10 cellular contexts compared by ENCODE assay signal in genomic region chr4:3879681-3880594, GRCh38.
DNase-seq lines count a peak whose midpoint lies in the region; ATAC-seq and TF ChIP-seq lines count a peak whose summit lies in the region.
"Had no signal": no experiment of that assay in that cellular context is flagged by ENCODE, and none has a peak within 500 bp of the region (broad histone marks: within the 10 kb centered on the region; RNA-seq: fewer than 3 reads in every experiment).

No MANE protein-coding gene starts in this region.

- no peaks in the 10 kb centered on the region for H3K36me3 ChIP-seq in GM23248 (ENCODE audit: low read depth)
- no peaks in the 10 kb centered on the region for H3K36me3 ChIP-seq in heart right ventricle
- H3K36me3 ChIP-seq: adrenal gland had no signal

- peaks cover 16% of the 10 kb centered on the region for H3K4me1 Mint-ChIP-seq in WTC11
- H3K4me1 Mint-ChIP-seq in stimulated activated effector memory CD8-positive, alpha-beta T cell treated with anti-CD3 and anti-CD28 coated beads, Interleukin-12 subunit alpha, Interleukin-12 subunit beta, amount 100 ng/mL, for 72 hours, result peaks cover 31% of the 10 kb centered on the region

- H3K36me3 Mint-ChIP-seq in WTC11, result peaks cover 10% of the 10 kb centered on the region
- H3K36me3 Mint-ChIP-seq in stimulated activated effector memory CD8-positive, alpha-beta T cell treated with anti-CD3 and anti-CD28 coated beads, Interleukin-12 subunit alpha, Interleukin-12 subunit beta, amount 100 ng/mL, for 72 hours, result no peaks in the 10 kb centered on the region

- peak overlapping the region; percentile 45 for H3K4me3 Mint-ChIP-seq in WTC11
- peak overlapping the region; percentile 62 for H3K4me3 Mint-ChIP-seq in stimulated activated effector memory CD8-positive, alpha-beta T cell treated with anti-CD3 and anti-CD28 coated beads, Interleukin-12 subunit alpha, Interleukin-12 subunit beta, amount 100 ng/mL, for 72 hours

- peaks cover 55% of the 10 kb centered on the region for H3K27me3 ChIP-seq in GM23248 (replicated peaks; ENCODE audit: insufficient read depth)
- peaks cover 5 to 84% (median 77%) of the 10 kb centered on the region in 7 donors for H3K27me3 ChIP-seq in heart right ventricle

- no peak overlapping the region for H2AFZ ChIP-seq in GM23248

- no peak overlapping the region for H3K27ac Mint-ChIP-seq in WTC11
- no peak overlapping the region for H3K27ac Mint-ChIP-seq in stimulated activated effector memory CD8-positive, alpha-beta T cell treated with anti-CD3 and anti-CD28 coated beads, Interleukin-12 subunit alpha, Interleukin-12 subunit beta, amount 100 ng/mL, for 72 hours

- CTCF ChIA-PET in WTC11 (lab: Charles Lee), result interaction anchor here (0.6 to 4.3 kb wide), 54 partner anchors 9 to 1897 kb away, joined by 3 to 115 read pairs (median 6); partner anchors contain the start of gene ADRA2C

- no peaks in the 10 kb centered on the region for H3K79me2 ChIP-seq in GM23248 (ENCODE audit: insufficient read depth)

- peaks cover 37% of the 10 kb centered on the region for H3K27me3 Mint-ChIP-seq in WTC11 (ENCODE audit: low read depth)

- H4K20me1 ChIP-seq in GM23248 (ENCODE audit: insufficient read depth), result no peaks in the 10 kb centered on the region

- no peak overlapping the region for H3K4me2 ChIP-seq in GM23248 (ENCODE audit: unreplicated experiment)

- no peaks in the 10 kb centered on the region for H3F3A ChIP-seq in GM23248 (ENCODE audit: insufficient read depth)

- intact Hi-C loops in heart right ventricle (cut with DNase I), result loop anchor here in 5 of 10 donors (5.0 to 10.0 kb wide), 6 partner anchors 108 to 775 kb away; partner anchors contain the start of gene ADRA2C (in 2 of the 5)

- ATAC-seq in WTC11 (peak; percentile 71), heart right ventricle (peak; percentile 28 to 74 (median 60)), GM19328 (IDR thresholded peaks at IDR 0.05; ENCODE audit: unreplicated experiment) (no peak)
- ATAC-seq in stimulated activated effector memory CD8-positive, alpha-beta T cell treated with anti-CD3 and anti-CD28 coated beads, Interleukin-12 subunit alpha, Interleukin-12 subunit beta, amount 100 ng/mL, for 72 hours, result peak; percentile 55

- in situ Hi-C loops in GM23248 (cut with MboI), result no loop called here

- no peak overlapping the region for H3K4me3 ChIP-seq in GM23248
- H3K4me3 ChIP-seq in heart right ventricle, result no peak overlapping the region
- H3K4me3 ChIP-seq: adrenal gland, skin epidermis had no signal

- POLR2A ChIA-PET in WTC11 (lab: Charles Lee), result interaction anchor here (0.7 to 2.1 kb wide), 3 partner anchors 17 to 851 kb away, joined by 3 to 6 read pairs (median 6); no protein-coding TSS in a partner anchor

- peaks cover 17% of the 10 kb centered on the region for H3K9me3 Mint-ChIP-seq in WTC11
- H3K9me3 Mint-ChIP-seq in stimulated activated effector memory CD8-positive, alpha-beta T cell treated with anti-CD3 and anti-CD28 coated beads, Interleukin-12 subunit alpha, Interleukin-12 subunit beta, amount 100 ng/mL, for 72 hours, result peaks cover 7% of the 10 kb centered on the region

- H3K9me2 ChIP-seq in GM23248 (ENCODE audit: insufficient read depth), result no peaks in the 10 kb centered on the region

- H3K9ac ChIP-seq in GM23248, result no peak overlapping the region

- WGBS in GM23248 (ENCODE audit: low coverage in 1 of 2, low lambda C conversion rate in 2 of 2, missing lambda C conversion rate in 2 of 2), 2 experiments, result 6% methylated on average over 40 to 41 of the region's 44 CpGs
- 5% methylated on average over 44 of the region's 44 CpGs for WGBS in heart right ventricle, 2 donors

- TF ChIP-seq CTCF in WTC11 (IDR thresholded peaks at IDR 0.05) (no peak), heart right ventricle (IDR thresholded peaks at IDR 0.05) (no peak)

- no peaks in the 10 kb centered on the region for H3K9me3 ChIP-seq in GM23248 (ENCODE audit: low read depth)
- H3K9me3 ChIP-seq in heart right ventricle, result peaks cover 0 to 11% (median 4%) of the 10 kb centered on the region in 11 donors
- H3K9me3 ChIP-seq: adrenal gland had no signal

- peak; percentile 49 for DNase-seq in GM23248
- DNase-seq in WTC11 (ENCODE audit: low spot score), result peak; percentile 45
- DNase-seq in heart right ventricle, result no peak
- DNase-seq in stimulated activated effector memory CD8-positive, alpha-beta T cell treated with anti-CD3 and anti-CD28 coated beads, Interleukin-12 subunit alpha, Interleukin-12 subunit beta, amount 100 ng/mL, for 72 hours (ENCODE audit: low spot score in 2 of 2), result no peak
- DNase-seq in NCI-H2081 treated with DMSO at 0.1 percent for 48 hours (lab: John Stamatoyannopoulos, UW), result no peak
- no peak for DNase-seq in DMS79 (lab: John Stamatoyannopoulos, UW)

- H3K4me1 ChIP-seq in GM23248 (ENCODE audit: insufficient read depth) (0 out of 2 replicates have a peak, but pooled peaks cover 7% of the 10 kb centered on the region), heart right ventricle (peaks cover 0 to 17% (median 10%) of the 10 kb centered on the region in 9 donors)
- H3K4me1 ChIP-seq: adrenal gland had no signal

- H3K27ac ChIP-seq in GM23248, result no peak overlapping the region
- peak overlapping the region in 1 of 10 donors; percentile 37 for H3K27ac ChIP-seq in heart right ventricle
- H3K27ac ChIP-seq: adrenal gland, RWPE1, skin epidermis had no signal

TF ChIP-seq in WTC11, 78 proteins besides CTCF, POLR2A, EP300 and RAD21:
- TF ChIP-seq TEAD4 (CRISPR knock-in tag; IDR thresholded peaks at IDR 0.05), result no peak
- TF ChIP-seq, protein P1, sequence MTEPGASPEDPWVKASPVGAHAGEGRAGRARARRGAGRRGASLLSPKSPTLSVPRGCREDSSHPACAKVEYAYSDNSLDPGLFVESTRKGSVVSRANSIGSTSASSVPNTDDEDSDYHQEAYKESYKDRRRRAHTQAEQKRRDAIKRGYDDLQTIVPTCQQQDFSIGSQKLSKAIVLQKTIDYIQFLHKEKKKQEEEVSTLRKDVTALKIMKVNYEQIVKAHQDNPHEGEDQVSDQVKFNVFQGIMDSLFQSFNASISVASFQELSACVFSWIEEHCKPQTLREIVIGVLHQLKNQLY (CRISPR knock-in tag; IDR thresholded peaks at IDR 0.05), result no peak
- no peak for TF ChIP-seq ZNF121 (CRISPR knock-in tag; IDR thresholded peaks at IDR 0.05)
- TF ChIP-seq NR1H2 (CRISPR knock-in tag; IDR thresholded peaks at IDR 0.05), result no peak
- no peak for TF ChIP-seq SOX15 (CRISPR knock-in tag; IDR thresholded peaks at IDR 0.05)
- TF ChIP-seq ZNF512 (CRISPR knock-in tag; IDR thresholded peaks at IDR 0.05; ENCODE audit: borderline replicate concordance), result no peak
- no peak for TF ChIP-seq JUN (CRISPR knock-in tag; IDR thresholded peaks at IDR 0.05)
- no peak for TF ChIP-seq MYBL2 (CRISPR knock-in tag; IDR thresholded peaks at IDR 0.05)
- TF ChIP-seq ATF1 (CRISPR knock-in tag; IDR thresholded peaks at IDR 0.05), result no peak
TF ChIP-seq in WTC11: peak in this region for 0.

Comparison
In these comparisons a context has a peak if more than half of its experiments do, and no peak if none do; other contexts are left out.
1. DNase-seq: peak in GM23248 (single experiment) and WTC11 (single experiment); none in heart right ventricle (0 of 2), stimulated activated effector memory CD8-positive, alpha-beta T cell treated with anti-CD3 and anti-CD28 coated beads, Interleukin-12 subunit alpha, Interleukin-12 subunit beta, amount 100 ng/mL, for 72 hours (0 of 2), NCI-H2081 treated with DMSO at 0.1 percent for 48 hours (single experiment) and DMS79 (single experiment).